ENCODE assay signal across 11 cellular contexts in the genomic region with DNA sequence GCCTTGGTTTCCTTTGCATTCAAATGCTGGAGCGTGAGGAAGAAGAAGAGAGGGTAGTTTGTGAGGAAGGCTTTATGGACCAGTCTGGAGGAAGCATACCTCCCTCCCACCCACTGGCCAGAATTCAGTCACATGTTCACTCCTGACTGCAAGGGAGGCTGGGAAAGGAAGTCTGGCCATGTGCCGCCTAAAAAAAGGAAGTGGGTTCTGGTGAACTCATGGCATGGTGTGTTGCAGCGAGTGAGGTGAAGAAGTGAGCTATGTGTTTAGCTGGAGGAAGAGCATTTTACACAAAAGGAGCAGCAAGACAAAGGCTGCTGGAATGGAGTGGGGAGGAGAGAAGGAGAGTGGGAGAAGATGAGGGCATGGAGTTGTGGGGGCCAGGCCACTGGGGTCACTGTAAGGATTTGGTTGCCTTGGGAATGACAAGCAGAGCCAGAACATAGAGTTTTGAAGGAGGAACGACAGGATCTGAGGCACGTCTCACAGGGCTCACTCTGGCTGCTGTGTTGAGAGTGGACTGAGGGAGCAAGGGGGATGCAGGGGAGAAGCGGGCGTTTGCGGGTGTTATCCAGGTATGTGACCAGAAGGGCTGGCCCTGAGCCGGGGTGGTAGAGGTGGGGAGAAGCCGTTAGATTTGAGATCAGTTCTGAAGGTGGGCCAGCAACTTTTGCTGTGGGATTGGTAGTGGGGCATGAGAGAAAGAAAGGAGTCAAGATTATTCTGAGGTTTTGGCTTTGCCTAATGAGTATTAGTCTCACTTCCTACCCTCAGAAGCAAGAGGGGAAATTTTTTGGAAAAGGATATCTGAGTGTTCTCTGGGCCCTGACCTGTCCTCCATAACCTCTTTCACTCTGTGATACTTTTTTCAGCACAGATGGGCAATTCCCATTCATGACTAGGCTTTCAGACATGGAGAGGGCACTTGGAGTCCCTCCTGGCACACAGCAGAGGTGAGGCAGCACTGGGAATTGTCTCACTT. TPM values are rescaled to one million over a fixed set of nuclear protein-coding genes. Genes with fewer than 3 reads are reported as not detected.
DNase-seq lines count a peak whose midpoint lies in the region; ATAC-seq and TF ChIP-seq lines count a peak whose summit lies in the region.
"Had no signal": no experiment of that assay in that cellular context is flagged by ENCODE, and none has a peak within 500 bp of the region (broad histone marks: within the 10 kb centered on the region; RNA-seq: fewer than 3 reads in every experiment).

No MANE protein-coding gene starts in this region.

- peaks cover 8% of the 10 kb centered on the region for H3K9me3 Mint-ChIP-seq in activated naive CD4-positive, alpha-beta T cell treated with anti-CD3 and anti-CD28 coated beads, Interleukin-2, amount 10 ng/mL, durations not matched to agents 7 days and 5 days
- H3K9me3 Mint-ChIP-seq in activated naive CD8-positive, alpha-beta T cell treated with anti-CD3 and anti-CD28 coated beads for 36 hours = peaks cover 7% of the 10 kb centered on the region
- peaks cover 5% of the 10 kb centered on the region for H3K9me3 Mint-ChIP-seq in stimulated activated effector memory CD8-positive, alpha-beta T cell treated with anti-CD3 and anti-CD28 coated beads, Interleukin-12 subunit alpha, Interleukin-12 subunit beta, amount 100 ng/mL, for 72 hours

- CTCF ChIA-PET in activated naive CD4-positive, alpha-beta T cell treated with anti-CD3 and anti-CD28 coated beads, Interleukin-2, amount 10 ng/mL, durations not matched to agents 7 days and 5 days (lab: Charles Lee) = interaction anchor here (1.0 kb wide), 1 partner anchor 11 kb away, joined by 3 read pairs; no protein-coding TSS in a partner anchor

- H3K36me3 Mint-ChIP-seq in activated naive CD4-positive, alpha-beta T cell treated with anti-CD3 and anti-CD28 coated beads, Interleukin-2, amount 10 ng/mL, durations not matched to agents 7 days and 5 days = peaks cover 17% of the 10 kb centered on the region
- peaks cover 13% of the 10 kb centered on the region for H3K36me3 Mint-ChIP-seq in activated naive CD8-positive, alpha-beta T cell treated with anti-CD3 and anti-CD28 coated beads for 36 hours
- peaks cover 9% of the 10 kb centered on the region for H3K36me3 Mint-ChIP-seq in stimulated activated effector memory CD8-positive, alpha-beta T cell treated with anti-CD3 and anti-CD28 coated beads, Interleukin-12 subunit alpha, Interleukin-12 subunit beta, amount 100 ng/mL, for 72 hours

- H3K4me3 ChIP-seq in foreskin fibroblast (ENCODE audit: low read depth in 1 of 2, low read length in 2 of 2) = no peak overlapping the region
- H3K4me3 ChIP-seq: breast epithelium, pancreas, upper lobe of left lung had no signal

- H3K27ac Mint-ChIP-seq in activated naive CD4-positive, alpha-beta T cell treated with anti-CD3 and anti-CD28 coated beads, Interleukin-2, amount 10 ng/mL, durations not matched to agents 7 days and 5 days = peak overlapping the region; percentile 58
- peak overlapping the region; percentile 73 for H3K27ac Mint-ChIP-seq in activated naive CD8-positive, alpha-beta T cell treated with anti-CD3 and anti-CD28 coated beads for 36 hours
- peak overlapping the region; percentile 87 for H3K27ac Mint-ChIP-seq in stimulated activated effector memory CD8-positive, alpha-beta T cell treated with anti-CD3 and anti-CD28 coated beads, Interleukin-12 subunit alpha, Interleukin-12 subunit beta, amount 100 ng/mL, for 72 hours

- H3K4me3 Mint-ChIP-seq in activated naive CD4-positive, alpha-beta T cell treated with anti-CD3 and anti-CD28 coated beads, Interleukin-2, amount 10 ng/mL, durations not matched to agents 7 days and 5 days = no peak overlapping the region
- H3K4me3 Mint-ChIP-seq in activated naive CD8-positive, alpha-beta T cell treated with anti-CD3 and anti-CD28 coated beads for 36 hours = no peak overlapping the region
- peak overlapping the region; percentile 49 for H3K4me3 Mint-ChIP-seq in stimulated activated effector memory CD8-positive, alpha-beta T cell treated with anti-CD3 and anti-CD28 coated beads, Interleukin-12 subunit alpha, Interleukin-12 subunit beta, amount 100 ng/mL, for 72 hours

- peaks cover 23% of the 10 kb centered on the region for H3K4me1 Mint-ChIP-seq in activated naive CD4-positive, alpha-beta T cell treated with anti-CD3 and anti-CD28 coated beads, Interleukin-2, amount 10 ng/mL, durations not matched to agents 7 days and 5 days
- H3K4me1 Mint-ChIP-seq in activated naive CD8-positive, alpha-beta T cell treated with anti-CD3 and anti-CD28 coated beads for 36 hours = peaks cover 43% of the 10 kb centered on the region
- H3K4me1 Mint-ChIP-seq in stimulated activated effector memory CD8-positive, alpha-beta T cell treated with anti-CD3 and anti-CD28 coated beads, Interleukin-12 subunit alpha, Interleukin-12 subunit beta, amount 100 ng/mL, for 72 hours = no peaks in the 10 kb centered on the region

- no peak for DNase-seq in activated naive CD4-positive, alpha-beta T cell treated with anti-CD3 and anti-CD28 coated beads, Interleukin-2, amount 10 ng/mL, durations not matched to agents 7 days and 5 days
- DNase-seq in activated naive CD4-positive, alpha-beta T cell treated with Interleukin-2 at 50 U/mL for 16 hours = no peak
- DNase-seq in NAMALWA (ENCODE audit: low spot score) (peak; percentile 16), cortex of kidney (lab: John Stamatoyannopoulos, UW) (no peak), foreskin fibroblast (no peak)
- no peak for DNase-seq in activated naive CD8-positive, alpha-beta T cell treated with anti-CD3 and anti-CD28 coated beads for 36 hours
- no peak for DNase-seq in stimulated activated effector memory CD8-positive, alpha-beta T cell treated with anti-CD3 and anti-CD28 coated beads, Interleukin-12 subunit alpha, Interleukin-12 subunit beta, amount 100 ng/mL, for 72 hours (ENCODE audit: low spot score in 2 of 2)

- peak; percentile 47 for ATAC-seq in stimulated activated effector memory CD8-positive, alpha-beta T cell treated with anti-CD3 and anti-CD28 coated beads, Interleukin-12 subunit alpha, Interleukin-12 subunit beta, amount 100 ng/mL, for 72 hours
- no peak for ATAC-seq in GM18498 (IDR thresholded peaks at IDR 0.05; ENCODE audit: unreplicated experiment)

- H3K27me3 Mint-ChIP-seq in activated naive CD4-positive, alpha-beta T cell treated with anti-CD3 and anti-CD28 coated beads, Interleukin-2, amount 10 ng/mL, durations not matched to agents 7 days and 5 days = no peaks in the 10 kb centered on the region
- H3K27me3 Mint-ChIP-seq in activated naive CD8-positive, alpha-beta T cell treated with anti-CD3 and anti-CD28 coated beads for 36 hours = no peaks in the 10 kb centered on the region

- TF ChIP-seq CTCF in foreskin fibroblast (IDR thresholded peaks at IDR 0.05; ENCODE audit: low read depth, low read length) = no peak

RNA-seq across cellular contexts. Expression of a gene that starts 26.4 kb away (rescaled TPM):
- total RNA-seq in activated naive CD8-positive, alpha-beta T cell treated with anti-CD3 and anti-CD28 coated beads for 36 hours = 10 to 100 TPM; 12.2 to 13.6 TPM
